Comparison of ENCODE assay signal across 23 cellular contexts in the genomic region with DNA sequence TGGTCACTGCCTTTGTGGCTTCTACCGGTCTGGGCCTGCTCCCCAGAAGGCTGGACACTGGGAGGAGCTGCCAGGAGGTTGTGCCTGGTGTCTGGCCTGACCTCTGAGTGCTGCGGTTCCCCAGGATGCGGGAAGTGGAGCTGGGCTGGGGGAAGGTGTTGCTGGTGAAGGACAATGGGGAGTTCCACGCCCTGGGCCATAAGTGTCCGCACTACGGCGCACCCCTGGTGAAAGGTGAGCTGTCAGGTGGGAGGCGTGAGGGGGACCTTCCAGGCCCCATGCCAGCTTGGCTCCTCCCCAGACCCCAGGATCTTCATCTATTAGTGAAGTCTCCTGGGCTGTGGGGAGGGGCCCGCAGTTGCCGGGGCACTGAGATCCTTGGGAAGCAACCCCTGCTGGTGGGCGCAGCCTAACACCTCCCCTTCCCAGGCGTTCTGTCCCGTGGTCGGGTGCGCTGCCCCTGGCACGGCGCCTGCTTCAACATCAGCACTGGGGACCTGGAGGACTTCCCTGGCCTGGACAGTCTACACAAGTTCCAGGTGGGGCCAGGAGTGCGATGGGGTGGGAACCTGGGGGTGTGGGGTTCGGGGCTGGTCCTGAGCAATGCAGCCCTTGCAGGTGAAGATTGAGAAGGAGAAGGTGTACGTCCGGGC. TPM values are rescaled to one million over a fixed set of nuclear protein-coding genes. Genes with fewer than 3 reads are reported as not detected.
DNase-seq lines count a peak whose midpoint lies in the region; ATAC-seq, FAIRE-seq and TF ChIP-seq lines count a peak whose summit lies in the region.
"Had no signal": no experiment of that assay in that cellular context is flagged by ENCODE, and none has a peak within 500 bp of the region (broad histone marks: within the 10 kb centered on the region; RNA-seq: fewer than 3 reads in every experiment).

No MANE protein-coding gene starts in this region.

- 0 out of 2 replicates have a peak, but pooled peaks cover 3% of the 10 kb centered on the region for H3K9me2 ChIP-seq in GM23338 (ENCODE audit: insufficient read depth)
- H3K9me2 ChIP-seq: SK-N-SH had no signal

- 12% methylated on average over 21 of the region's 21 CpGs for WGBS in K562 (ENCODE audit: insufficient coverage, low coverage, missing lambda C conversion rate)
- no CpG with 5 or more reads among the region's 21 CpGs for WGBS in neuronal stem cell (ENCODE audit: extremely low coverage in 2 of 2, insufficient read length in 2 of 2, insufficient replicate concordance in 1 of 2), 2 donors

- H2BK15ac ChIP-seq in neuronal stem cell (ENCODE audit: low read length), result peak overlapping the region; percentile 84

- H3K27ac ChIP-seq in GM23338 (ENCODE audit: low read depth) (no peak overlapping the region), K562 (ENCODE audit: extremely low read depth, low read depth, low read length) (no peak overlapping the region), neuronal stem cell (replicated peaks; ENCODE audit: low read length) (no peak overlapping the region), upper lobe of right lung (no peak overlapping the region)
- H3K27ac ChIP-seq: BLaER1, Peyer's patch had no signal

- H3K18ac ChIP-seq in neuronal stem cell (ENCODE audit: low read length), result peak overlapping the region; percentile 88

- H3K4me1 ChIP-seq in GM23338 (ENCODE audit: insufficient read depth), result no peaks in the 10 kb centered on the region
- peaks cover 0 to 34% of the 10 kb centered on the region in 2 experiments; a peak in 3 of 5 replicates for H3K4me1 ChIP-seq in K562 (replicated peaks in 1 of 2; ENCODE audit: control insufficient read depth in 2 of 2, insufficient read depth in 2 of 2, low read length in 2 of 2)
- H3K4me1 ChIP-seq in neuronal stem cell (ENCODE audit: control insufficient read depth in 2 of 2, insufficient read depth in 1 of 2, low read depth in 1 of 2, low read length in 2 of 2), result peaks cover 15 to 25% of the 10 kb centered on the region in 2 donors
- H3K4me1 ChIP-seq in upper lobe of right lung, result no peaks in the 10 kb centered on the region
- H3K4me1 ChIP-seq: Peyer's patch had no signal

- peaks cover 3% of the 10 kb centered on the region; the same call in 2 of the 3 replicates for H3K4me1 Mint-ChIP-seq in GM23338

- no peak for TF ChIP-seq RAD21 in K562 (CRISPR knock-in tag; conservative IDR thresholded peaks at IDR 0.05 in 1 of 2, IDR thresholded peaks at IDR 0.05 in 1 of 2)

- BruUV-seq in K562 (replicated peaks; lab: Mats Ljungman, UMichigan), result no TSS peak

- no peaks in the 10 kb centered on the region for H3K79me2 ChIP-seq in GM23338 (replicated peaks; ENCODE audit: insufficient read depth)
- H3K79me2 ChIP-seq in K562 (ENCODE audit: control insufficient read depth, insufficient read depth, low read length), result no peaks in the 10 kb centered on the region

- peaks cover 26% of the 10 kb centered on the region for H3K27me3 ChIP-seq in GM23338 (ENCODE audit: insufficient read depth)
- H3K27me3 ChIP-seq in K562 (ENCODE audit: control insufficient read depth in 2 of 2, insufficient read depth in 2 of 2, low read length in 2 of 2), result peaks cover 37 to 63% of the 10 kb centered on the region in 2 experiments; a peak in 4 of 5 replicates
- H3K27me3 ChIP-seq in neuronal stem cell (ENCODE audit: control insufficient read depth in 3 of 3, insufficient read depth in 3 of 3, low read depth in 1 of 3, low read length in 3 of 3), result no peaks in the 10 kb centered on the region
- no peaks in the 10 kb centered on the region for H3K27me3 ChIP-seq in upper lobe of right lung
- H3K27me3 ChIP-seq: BLaER1, MG63, Peyer's patch had no signal

- peak overlapping the region; percentile 94 for H3K23ac ChIP-seq in neuronal stem cell (ENCODE audit: low read depth, low read length, poor library complexity)

- no peak overlapping the region for H3K4ac ChIP-seq in neuronal stem cell (ENCODE audit: low read length)

- FAIRE-seq in K562 (lab: Jason Lieb, UNC), result no peak
- FAIRE-seq: GM12892, GM19239 had no signal

- no peak for ATAC-seq in activated naive CD4-positive, alpha-beta T cell treated with anti-CD3 and anti-CD28 coated beads, Interleukin-2, amount 50 U/mL, for 72 hours
- peak; percentile 21 for ATAC-seq in GM23338
- peak; percentile 16 for ATAC-seq in K562
- no peak for ATAC-seq in upper lobe of right lung

- TF ChIP-seq EP300 in K562 (IDR thresholded peaks at IDR 0.05; ENCODE audit: low read length), result no peak

- H3K9ac ChIP-seq in K562 (ENCODE audit: insufficient read depth in 1 of 2, low read depth in 2 of 2, low read length in 2 of 2) (peak overlapping the region in 1 of 2 experiments; percentile 56; a peak in 2 of 4 replicates), neuronal stem cell (ENCODE audit: low read depth, low read length, poor library complexity) (peak overlapping the region; percentile 31)
- H3K9ac ChIP-seq: BLaER1, SK-N-SH had no signal

- peak overlapping the region; percentile 4 for H4K91ac ChIP-seq in neuronal stem cell (ENCODE audit: low read depth, low read length, poor library complexity)

- TF ChIP-seq CTCF in GM23338 (conservative IDR thresholded peaks at IDR 0.05; ENCODE audit: low read depth in 2 of 2) (no peak), K562 (IDR thresholded peaks at IDR 0.05 in 2 of 3, conservative IDR thresholded peaks at IDR 0.05 in 1 of 3; ENCODE audit: insufficient read depth in 2 of 3, low read depth in 1 of 3, low read length in 3 of 3) (no peak), upper lobe of right lung (IDR thresholded peaks at IDR 0.05) (no peak)

- H3K27ac Mint-ChIP-seq in activated naive CD4-positive, alpha-beta T cell treated with anti-CD3 and anti-CD28 coated beads, Interleukin-2, amount 50 U/mL, for 72 hours, result no peak overlapping the region
- no peak overlapping the region for H3K27ac Mint-ChIP-seq in GM23338
- H3K27ac Mint-ChIP-seq: CD4-positive, CD25-positive, alpha-beta regulatory T cell had no signal

- H4K20me1 ChIP-seq in GM23338 (replicated peaks; ENCODE audit: insufficient read depth) (no peaks in the 10 kb centered on the region; the same call in 1 of the 2 replicates), K562 (replicated peaks; ENCODE audit: control insufficient read depth, insufficient read depth, low read length) (peaks cover 10% of the 10 kb centered on the region)
- H4K20me1 ChIP-seq: BLaER1 had no signal

- in situ Hi-C loops in K562 (cut with MboI), result loop anchor here (25.0 kb wide), 1 partner anchor 164 kb away; no protein-coding TSS in a partner anchor

- peak overlapping the region; percentile 79 for H2AK5ac ChIP-seq in neuronal stem cell (ENCODE audit: low read depth, low read length)

- no peaks in the 10 kb centered on the region for H3K79me1 ChIP-seq in neuronal stem cell (ENCODE audit: low read depth, low read length)

- H2BK12ac ChIP-seq in neuronal stem cell (ENCODE audit: low read length), result peak overlapping the region; percentile 80

- no peaks in the 10 kb centered on the region for H3F3A ChIP-seq in GM23338 (replicated peaks; ENCODE audit: low read depth)

- H3K36me3 ChIP-seq in GM23338 (ENCODE audit: insufficient read depth) (no peaks in the 10 kb centered on the region; the same call in 1 of the 2 replicates), K562 (ENCODE audit: control insufficient read depth, insufficient read depth, low read length) (no peaks in the 10 kb centered on the region), neuronal stem cell (replicated peaks in 1 of 2; ENCODE audit: control insufficient read depth in 2 of 2, insufficient read depth in 2 of 2, low read length in 2 of 2) (no peaks in the 10 kb centered on the region), upper lobe of right lung (no peaks in the 10 kb centered on the region)
- H3K36me3 ChIP-seq: BLaER1, MG63, Peyer's patch had no signal

- H3K4me3 ChIP-seq in GM23338 (no peak overlapping the region), K562 (no peak overlapping the region), neuronal stem cell (ENCODE audit: low read length in 2 of 2) (no peak overlapping the region), upper lobe of right lung (no peak overlapping the region)
- H3K4me3 ChIP-seq: BLaER1, MG63, Peyer's patch had no signal

- peaks cover 7% of the 10 kb centered on the region for H3K9me3 ChIP-seq in K562 (replicated peaks; ENCODE audit: control insufficient read depth, insufficient read depth, low read depth, low read length)
- peaks cover 5% of the 10 kb centered on the region in 2 donors for H3K9me3 ChIP-seq in neuronal stem cell (replicated peaks in 1 of 2; ENCODE audit: control insufficient read depth in 2 of 2, insufficient read depth in 1 of 2, low read depth in 1 of 2, low read length in 2 of 2)
- H3K9me3 ChIP-seq in upper lobe of right lung, result no peaks in the 10 kb centered on the region
- H3K9me3 ChIP-seq: Peyer's patch, SK-N-SH had no signal

- intact Hi-C loops in K562 (cut with micrococcal nuclease) (no loop called here), upper lobe of right lung (cut with DNase I) (no loop called here)

- H3K4me3 Mint-ChIP-seq in GM23338, result no peak overlapping the region
- H3K4me3 Mint-ChIP-seq: CD4-positive, CD25-positive, alpha-beta regulatory T cell had no signal

- no peaks in the 10 kb centered on the region for H3K9me1 ChIP-seq in K562 (ENCODE audit: control insufficient read depth, insufficient read depth, low read length)

- H3K36me3 Mint-ChIP-seq in activated naive CD4-positive, alpha-beta T cell treated with anti-CD3 and anti-CD28 coated beads, Interleukin-2, amount 50 U/mL, for 72 hours, result peaks cover 0 to 5% of the 10 kb centered on the region in 2 donors
- peaks cover 3% of the 10 kb centered on the region; the same call in 1 of the 3 replicates for H3K36me3 Mint-ChIP-seq in GM23338 (ENCODE audit: low read depth)
- H3K36me3 Mint-ChIP-seq: CD4-positive, CD25-positive, alpha-beta regulatory T cell had no signal

- H2BK5ac ChIP-seq in neuronal stem cell (ENCODE audit: low read length), result no peak overlapping the region

- CTCF ChIA-PET in K562 (lab: Yijun Ruan, JAX; ENCODE audit: low intra/inter-chr PET ratio), result no interaction called here

- no peak overlapping the region for H2AFZ ChIP-seq in GM23338
- H2AFZ ChIP-seq in K562 (ENCODE audit: low read depth, low read length), result no peak overlapping the region
- peak overlapping the region; percentile 71 for H2AFZ ChIP-seq in neuronal stem cell (ENCODE audit: low read length)

- H3K27me3 Mint-ChIP-seq in GM23338 (ENCODE audit: insufficient read depth, low read depth, poor library complexity), result peaks cover 24% of the 10 kb centered on the region

- H4K8ac ChIP-seq in neuronal stem cell (ENCODE audit: low read depth, low read length), result no peak overlapping the region

- peak overlapping the region; percentile 26 for H3K14ac ChIP-seq in neuronal stem cell (ENCODE audit: low read length)

- H3K4me2 ChIP-seq in GM23338 (no peak overlapping the region), K562 (ENCODE audit: insufficient read depth, low read length) (no peak overlapping the region), neuronal stem cell (ENCODE audit: insufficient read depth, low read length, poor library complexity, severe bottlenecking) (no peak overlapping the region)
- H3K4me2 ChIP-seq: BLaER1, SK-N-SH had no signal

- no peak for TF ChIP-seq POLR2A in K562 (conservative IDR thresholded peaks at IDR 0.05)

- peaks cover under 1 to 6% of the 10 kb centered on the region in 2 donors for H3K9me3 Mint-ChIP-seq in activated naive CD4-positive, alpha-beta T cell treated with anti-CD3 and anti-CD28 coated beads, Interleukin-2, amount 50 U/mL, for 72 hours
- peaks cover 11% of the 10 kb centered on the region for H3K9me3 Mint-ChIP-seq in GM23338

- peak overlapping the region; percentile 77 for H2BK120ac ChIP-seq in neuronal stem cell (ENCODE audit: low read depth, low read length)

- POLR2A ChIA-PET in K562 (lab: Yijun Ruan, JAX), result interaction anchor here (0.5 to 64.4 kb wide), 17 partner anchors 7 to 958 kb away, joined by 3 to 1556 read pairs (median 4); partner anchors contain the start of genes CRKL, LZTR1 and THAP7

- peak; percentile 8 for DNase-seq in activated naive CD4-positive, alpha-beta T cell treated with anti-CD3 and anti-CD28 coated beads, Interleukin-2, amount 50 U/mL, for 16 hours
- no peak for DNase-seq in activated naive CD4-positive, alpha-beta T cell treated with anti-CD3 and anti-CD28 coated beads, Interleukin-2, amount 50 U/mL, for 72 hours (ENCODE audit: low spot score in 2 of 2)
- DNase-seq in GM23338 (ENCODE audit: low spot score), result no peak
- DNase-seq in K562 (ENCODE audit: extremely low read depth in 1 of 4, low spot score in 3 of 4), result peak in 1 of 4 experiments; percentile 59
- DNase-seq in neuronal stem cell (ENCODE audit: low spot score), result no peak
- no peak for DNase-seq in retina
- no peak for DNase-seq in upper lobe of right lung
- DNase-seq: CD4-positive, CD25-positive, alpha-beta regulatory T cell; DMS153; DND-41; H7; KG1; MG63; NCI-H1105 treated with DMSO at 0.1 percent for 48 hours; NCI-H2029; NCI-H2227 treated with DMSO at 0.1 percent for 48 hours; NCI-H526 treated with DMSO at 0.1 percent for 48 hours; Peyer's patch; SK-N-SH had no signal

RNA-seq across cellular contexts. Expression of gene AIFM3, which starts 6.7 kb away (rescaled TPM):
- total RNA-seq in activated naive CD4-positive, alpha-beta T cell treated with anti-CD3 and anti-CD28 coated beads, Interleukin-2, amount 50 U/mL, for 72 hours, result under 1 TPM; 0.11 to 0.12 TPM
- total RNA-seq in GM23338 (2014; rRNA removed; shearing (Covaris generic)), result 0.45 and 1.7 TPM in 2 replicates
- polyA plus RNA-seq in GM23338 (2016; fragmentation: Nextera tagmentation; extraction: Ambion mirVana) (1.4 and 1.5 TPM in 2 replicates), K562 (2011; rRNA removed) (0.04 and 0.08 TPM in 2 replicates), K562 (2014; fragmentation: Illumina TruSeq; extraction: Trizol) (0.06 TPM in 1 of 2 replicates, not detected in the other), K562 (2014; fragmentation: Nextera tagmentation; extraction: Ambion mirVana) (under 1 TPM; 0.03 to 0.06 TPM), K562 (2014; rRNA removed) (0.15 TPM in 1 of 2 replicates, not detected in the other)
- 0.14 and 1.4 TPM in 2 replicates for total RNA-seq in K562 (2011; cell fraction: chromatin; rRNA removed; ENCODE audit: low replicate concordance)
- 0.33 and 1.2 TPM in 2 replicates for total RNA-seq in K562 (2011; cell fraction: nucleolus; rRNA removed)
- 0.53 and 0.81 TPM in 2 replicates for total RNA-seq in K562 (2011; cell fraction: nucleoplasm; rRNA removed)
- total RNA-seq in K562 (2014; rRNA removed) (0.14 TPM in 1 of 2 replicates, not detected in the other), K562 (2014; rRNA removed; fragmentation: Illumina TruSeq; extraction: Trizol) (0.10 TPM in 1 of 2 replicates, not detected in the other), K562 (2015; rRNA removed; fragmentation: Illumina TruSeq; extraction: Trizol) (0.07 TPM in 1 of 2 replicates, not detected in the other), K562 (2021) (0.20 and 0.56 TPM in 2 replicates), upper lobe of right lung (5.7 TPM)
- 0.06 TPM in 1 of 2 replicates, not detected in the other for polyA plus RNA-seq in K562 (2011; cell fraction: cytosol; rRNA removed)
- 0.80 and 0.87 TPM in 2 replicates for polyA plus RNA-seq in K562 (2011; cell fraction: nucleus; rRNA removed)
- 0.27 and 0.50 TPM in 2 replicates for polyA plus RNA-seq in K562 (2012)
- polyA minus RNA-seq in K562 (2011; rRNA and poly(A)+ RNA removed), result 0.06 TPM in 1 of 2 replicates, not detected in the other
- polyA minus RNA-seq in K562 (2011; cell fraction: cytosol; rRNA and poly(A)+ RNA removed), result not detected in 2 replicates
- polyA minus RNA-seq in K562 (2011; cell fraction: nucleus; rRNA and poly(A)+ RNA removed), result 0.27 and 0.44 TPM in 2 replicates
- polyA plus RNA-seq in neuronal stem cell (2013, experiment 1 of 2), result 3.9 TPM
- 4.0 TPM for polyA plus RNA-seq in neuronal stem cell (2013, experiment 2 of 2)
- total RNA-seq: HT1080 had no signal
- polyA plus RNA-seq: CD4-positive, CD25-positive, alpha-beta regulatory T cell had no signal

RNA-seq across cellular contexts. Expression of gene LZTR1, which starts 8.3 kb away (rescaled TPM):
- total RNA-seq in activated naive CD4-positive, alpha-beta T cell treated with anti-CD3 and anti-CD28 coated beads, Interleukin-2, amount 50 U/mL, for 72 hours, result 10 to 100 TPM; 30.7 to 41.8 TPM
- 39.9 and 41.1 TPM in 2 replicates for total RNA-seq in GM23338 (2014; rRNA removed; shearing (Covaris generic))
- 7.7 and 9.2 TPM in 2 replicates for polyA plus RNA-seq in GM23338 (2016; fragmentation: Nextera tagmentation; extraction: Ambion mirVana)
- 338 and 754 TPM in 2 replicates for total RNA-seq in K562 (2011; cell fraction: chromatin; rRNA removed; ENCODE audit: low replicate concordance)
- total RNA-seq in K562 (2011; cell fraction: nucleolus; rRNA removed), result 395 and 404 TPM in 2 replicates
- total RNA-seq in K562 (2011; cell fraction: nucleoplasm; rRNA removed), result 258 and 287 TPM in 2 replicates
- 87.2 and 120 TPM in 2 replicates for total RNA-seq in K562 (2014; rRNA removed)
- 46.4 and 63.0 TPM in 2 replicates for total RNA-seq in K562 (2014; rRNA removed; fragmentation: Illumina TruSeq; extraction: Trizol)
- 51.3 and 53.2 TPM in 2 replicates for total RNA-seq in K562 (2015; rRNA removed; fragmentation: Illumina TruSeq; extraction: Trizol)
- total RNA-seq in K562 (2021), result 132 and 135 TPM in 2 replicates
- 63.0 and 88.5 TPM in 2 replicates for polyA plus RNA-seq in K562 (2011; rRNA removed)
- 50.8 and 68.8 TPM in 2 replicates for polyA plus RNA-seq in K562 (2011; cell fraction: cytosol; rRNA removed)
- 703 and 913 TPM in 2 replicates for polyA plus RNA-seq in K562 (2011; cell fraction: nucleus; rRNA removed)
- polyA plus RNA-seq in K562 (2012), result 80.6 and 93.5 TPM in 2 replicates
- 74.3 and 89.8 TPM in 2 replicates for polyA plus RNA-seq in K562 (2014; fragmentation: Illumina TruSeq; extraction: Trizol)
- 1 to 10 TPM; 2.2 to 3.1 TPM for polyA plus RNA-seq in K562 (2014; fragmentation: Nextera tagmentation; extraction: Ambion mirVana)
- polyA plus RNA-seq in K562 (2014; rRNA removed), result 115 and 129 TPM in 2 replicates
- 64.5 and 72.9 TPM in 2 replicates for polyA minus RNA-seq in K562 (2011; rRNA and poly(A)+ RNA removed)
- 41.9 and 49.7 TPM in 2 replicates for polyA minus RNA-seq in K562 (2011; cell fraction: cytosol; rRNA and poly(A)+ RNA removed)
- polyA minus RNA-seq in K562 (2011; cell fraction: nucleus; rRNA and poly(A)+ RNA removed), result 188 and 205 TPM in 2 replicates
- 16.5 TPM for polyA plus RNA-seq in neuronal stem cell (2013, experiment 1 of 2)
- polyA plus RNA-seq in neuronal stem cell (2013, experiment 2 of 2), result 16.1 TPM
- 56.7 TPM for total RNA-seq in upper lobe of right lung

RNA-seq across cellular contexts. Expression of gene THAP7, which starts 28.2 kb away (rescaled TPM):
- 10 to 100 TPM; 21.9 to 23.9 TPM for total RNA-seq in activated naive CD4-positive, alpha-beta T cell treated with anti-CD3 and anti-CD28 coated beads, Interleukin-2, amount 50 U/mL, for 72 hours
- total RNA-seq in GM23338 (2014; rRNA removed; shearing (Covaris generic)), result 25.9 and 38.8 TPM in 2 replicates
- polyA plus RNA-seq in GM23338 (2016; fragmentation: Nextera tagmentation; extraction: Ambion mirVana) (20.4 and 21.8 TPM in 2 replicates), K562 (2011; rRNA removed) (75.4 and 94.6 TPM in 2 replicates), K562 (2014; fragmentation: Illumina TruSeq; extraction: Trizol) (84.1 and 121 TPM in 2 replicates), K562 (2014; fragmentation: Nextera tagmentation; extraction: Ambion mirVana) (10 to 100 TPM in 1 of 2 experiments, 1 to 10 TPM in 1; 7.9 to 33.1 TPM), K562 (2014; rRNA removed) (263 and 266 TPM in 2 replicates)
- total RNA-seq in K562 (2011; cell fraction: chromatin; rRNA removed; ENCODE audit: low replicate concordance), result 90.2 and 332 TPM in 2 replicates
- total RNA-seq in K562 (2011; cell fraction: nucleolus; rRNA removed), result 398 and 463 TPM in 2 replicates
- 158 and 211 TPM in 2 replicates for total RNA-seq in K562 (2011; cell fraction: nucleoplasm; rRNA removed)
- total RNA-seq in K562 (2014; rRNA removed) (245 and 323 TPM in 2 replicates), K562 (2014; rRNA removed; fragmentation: Illumina TruSeq; extraction: Trizol) (32.0 and 35.6 TPM in 2 replicates), K562 (2015; rRNA removed; fragmentation: Illumina TruSeq; extraction: Trizol) (120 and 129 TPM in 2 replicates), K562 (2021) (169 and 183 TPM in 2 replicates), upper lobe of right lung (22.0 TPM)
- 137 and 308 TPM in 2 replicates for polyA plus RNA-seq in K562 (2011; cell fraction: cytosol; rRNA removed)
- 202 and 335 TPM in 2 replicates for polyA plus RNA-seq in K562 (2011; cell fraction: nucleus; rRNA removed)
- 114 and 118 TPM in 2 replicates for polyA plus RNA-seq in K562 (2012)
- polyA minus RNA-seq in K562 (2011; rRNA and poly(A)+ RNA removed), result 39.0 and 48.5 TPM in 2 replicates
- 53.5 and 55.4 TPM in 2 replicates for polyA minus RNA-seq in K562 (2011; cell fraction: cytosol; rRNA and poly(A)+ RNA removed)
- 261 and 385 TPM in 2 replicates for polyA minus RNA-seq in K562 (2011; cell fraction: nucleus; rRNA and poly(A)+ RNA removed)
- polyA plus RNA-seq in neuronal stem cell (2013, experiment 1 of 2), result 26.5 TPM
- 28.4 TPM for polyA plus RNA-seq in neuronal stem cell (2013, experiment 2 of 2)

RNA-seq across cellular contexts. Expression of gene P2RX6, which starts 41.2 kb away (rescaled TPM):
- total RNA-seq in activated naive CD4-positive, alpha-beta T cell treated with anti-CD3 and anti-CD28 coated beads, Interleukin-2, amount 50 U/mL, for 72 hours, result under 1 TPM in 1 of 2 donors, not detected in 1; 0.34 TPM
- not detected in 2 replicates for total RNA-seq in GM23338 (2014; rRNA removed; shearing (Covaris generic))
- polyA plus RNA-seq in GM23338 (2016; fragmentation: Nextera tagmentation; extraction: Ambion mirVana) (not detected in 2 replicates), K562 (2011; rRNA removed) (1.2 and 1.5 TPM in 2 replicates), K562 (2014; fragmentation: Illumina TruSeq; extraction: Trizol) (1.3 and 1.5 TPM in 2 replicates), K562 (2014; fragmentation: Nextera tagmentation; extraction: Ambion mirVana) (under 1 TPM in 1 of 2 experiments, not detected in 1; 0.01 TPM), K562 (2014; rRNA removed) (3.7 and 3.9 TPM in 2 replicates)
- total RNA-seq in K562 (2011; cell fraction: chromatin; rRNA removed; ENCODE audit: low replicate concordance), result 8.3 and 26.4 TPM in 2 replicates
- total RNA-seq in K562 (2011; cell fraction: nucleolus; rRNA removed), result 15.5 and 19.3 TPM in 2 replicates
- 13.6 and 14.4 TPM in 2 replicates for total RNA-seq in K562 (2011; cell fraction: nucleoplasm; rRNA removed)
- total RNA-seq in K562 (2014; rRNA removed) (1.5 and 1.9 TPM in 2 replicates), K562 (2014; rRNA removed; fragmentation: Illumina TruSeq; extraction: Trizol) (0.77 and 1.0 TPM in 2 replicates), K562 (2015; rRNA removed; fragmentation: Illumina TruSeq; extraction: Trizol) (1.6 and 1.7 TPM in 2 replicates), K562 (2021) (2.3 and 2.7 TPM in 2 replicates), upper lobe of right lung (2.2 TPM)
- 1.4 and 2.2 TPM in 2 replicates for polyA plus RNA-seq in K562 (2011; cell fraction: cytosol; rRNA removed)
- 16.2 and 34.8 TPM in 2 replicates for polyA plus RNA-seq in K562 (2011; cell fraction: nucleus; rRNA removed)
- 4.7 and 7.9 TPM in 2 replicates for polyA plus RNA-seq in K562 (2012)
- polyA minus RNA-seq in K562 (2011; rRNA and poly(A)+ RNA removed), result 1.6 and 2.5 TPM in 2 replicates
- 1.0 TPM in 1 of 2 replicates, not detected in the other for polyA minus RNA-seq in K562 (2011; cell fraction: cytosol; rRNA and poly(A)+ RNA removed)
- polyA minus RNA-seq in K562 (2011; cell fraction: nucleus; rRNA and poly(A)+ RNA removed), result 5.6 and 7.5 TPM in 2 replicates
- 0.43 TPM for polyA plus RNA-seq in neuronal stem cell (2013, experiment 1 of 2)
- polyA plus RNA-seq in neuronal stem cell (2013, experiment 2 of 2), result 0.53 TPM

RNA-seq across cellular contexts. Expression of gene CRKL, which starts 56.6 kb away (rescaled TPM):
- total RNA-seq in activated naive CD4-positive, alpha-beta T cell treated with anti-CD3 and anti-CD28 coated beads, Interleukin-2, amount 50 U/mL, for 72 hours, result 10 to 100 TPM; 70.0 to 84.9 TPM
- 97.6 and 104 TPM in 2 replicates for total RNA-seq in GM23338 (2014; rRNA removed; shearing (Covaris generic))
- polyA plus RNA-seq in GM23338 (2016; fragmentation: Nextera tagmentation; extraction: Ambion mirVana), result 39.5 and 40.7 TPM in 2 replicates
- total RNA-seq in K562 (2011; cell fraction: chromatin; rRNA removed; ENCODE audit: low replicate concordance), result 251 and 271 TPM in 2 replicates
- 179 and 190 TPM in 2 replicates for total RNA-seq in K562 (2011; cell fraction: nucleolus; rRNA removed)
- total RNA-seq in K562 (2011; cell fraction: nucleoplasm; rRNA removed), result 236 and 257 TPM in 2 replicates
- 105 and 144 TPM in 2 replicates for total RNA-seq in K562 (2014; rRNA removed)
- total RNA-seq in K562 (2014; rRNA removed; fragmentation: Illumina TruSeq; extraction: Trizol), result 138 and 141 TPM in 2 replicates
- 124 and 128 TPM in 2 replicates for total RNA-seq in K562 (2015; rRNA removed; fragmentation: Illumina TruSeq; extraction: Trizol)
- total RNA-seq in K562 (2021), result 263 and 267 TPM in 2 replicates
- polyA plus RNA-seq in K562 (2011; rRNA removed), result 135 and 196 TPM in 2 replicates
- 111 and 189 TPM in 2 replicates for polyA plus RNA-seq in K562 (2011; cell fraction: cytosol; rRNA removed)
- 90.3 and 116 TPM in 2 replicates for polyA plus RNA-seq in K562 (2011; cell fraction: nucleus; rRNA removed)
- 90.4 and 122 TPM in 2 replicates for polyA plus RNA-seq in K562 (2012)
- polyA plus RNA-seq in K562 (2014; fragmentation: Illumina TruSeq; extraction: Trizol), result 144 and 156 TPM in 2 replicates
- polyA plus RNA-seq in K562 (2014; fragmentation: Nextera tagmentation; extraction: Ambion mirVana), result 100 to 1,000 TPM; 100 to 105 TPM
- polyA plus RNA-seq in K562 (2014; rRNA removed), result 114 and 124 TPM in 2 replicates
- 219 and 267 TPM in 2 replicates for polyA minus RNA-seq in K562 (2011; rRNA and poly(A)+ RNA removed)
- 166 and 232 TPM in 2 replicates for polyA minus RNA-seq in K562 (2011; cell fraction: cytosol; rRNA and poly(A)+ RNA removed)
- polyA minus RNA-seq in K562 (2011; cell fraction: nucleus; rRNA and poly(A)+ RNA removed), result 39.9 and 84.6 TPM in 2 replicates
- 72.3 TPM for polyA plus RNA-seq in neuronal stem cell (2013, experiment 1 of 2)
- polyA plus RNA-seq in neuronal stem cell (2013, experiment 2 of 2), result 74.4 TPM
- 60.8 TPM for total RNA-seq in upper lobe of right lung

Comparison
In these comparisons a context has a peak if more than half of its experiments do, and no peak if none do; other contexts are left out.
1. ATAC-seq: peak in GM23338 (single experiment) and K562 (single experiment); none in activated naive CD4-positive, alpha-beta T cell treated with anti-CD3 and anti-CD28 coated beads, Interleukin-2, amount 50 U/mL, for 72 hours (0 of 2) and upper lobe of right lung (single experiment).